1 cellular context compared by ENCODE assay signal in the genomic region with DNA sequence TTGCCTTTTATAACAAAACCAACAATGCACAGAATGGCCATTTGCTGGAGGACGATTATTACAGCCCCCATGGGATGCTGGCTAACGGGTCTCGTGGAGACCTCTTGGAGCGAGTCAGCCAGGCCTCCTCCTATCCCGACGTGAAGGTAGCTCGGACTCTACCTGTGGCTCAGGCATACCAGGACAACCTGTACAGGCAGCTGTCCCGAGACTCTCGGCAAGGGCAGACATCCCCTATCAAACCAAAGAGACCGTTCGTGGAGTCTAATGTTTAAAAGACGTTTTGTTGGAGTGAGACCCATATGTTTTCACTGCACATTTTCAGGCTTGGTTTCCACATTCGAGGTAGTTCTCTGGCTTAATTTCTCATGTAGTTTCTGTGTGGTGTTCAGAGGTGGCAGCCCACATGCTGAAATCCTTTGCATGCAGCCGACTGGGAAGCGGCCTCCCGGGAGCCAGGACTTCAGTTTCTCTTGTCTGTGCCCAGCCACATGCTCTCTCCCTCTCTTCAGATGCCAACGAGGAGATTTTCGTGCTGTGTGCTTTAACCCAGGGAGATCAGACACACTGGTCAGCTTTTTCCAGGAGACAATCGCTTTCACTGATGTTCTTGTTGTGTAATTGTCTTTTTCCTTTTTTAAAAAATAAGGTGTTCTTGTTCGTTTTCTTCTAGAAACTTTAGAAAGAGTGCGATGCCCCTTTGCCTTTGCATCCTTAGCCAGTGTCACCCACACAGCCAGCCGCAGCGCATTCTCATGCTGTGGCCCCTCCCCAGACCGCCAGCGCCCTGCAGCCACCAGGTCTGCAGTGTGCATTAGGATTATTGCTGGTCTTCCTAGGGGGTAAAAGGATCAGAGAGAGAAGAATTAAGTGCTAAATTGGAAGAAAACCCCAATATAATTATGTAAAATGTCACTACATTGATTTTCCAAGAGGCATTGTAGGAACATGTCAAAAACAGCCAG.
TF ChIP-seq lines count a peak whose summit lies in the region.

No MANE protein-coding gene starts in this region.

TF ChIP-seq in SK-N-SH, 30 proteins besides CTCF, POLR2A, EP300 and RAD21 (continued from another document):
- TF ChIP-seq, protein P1, sequence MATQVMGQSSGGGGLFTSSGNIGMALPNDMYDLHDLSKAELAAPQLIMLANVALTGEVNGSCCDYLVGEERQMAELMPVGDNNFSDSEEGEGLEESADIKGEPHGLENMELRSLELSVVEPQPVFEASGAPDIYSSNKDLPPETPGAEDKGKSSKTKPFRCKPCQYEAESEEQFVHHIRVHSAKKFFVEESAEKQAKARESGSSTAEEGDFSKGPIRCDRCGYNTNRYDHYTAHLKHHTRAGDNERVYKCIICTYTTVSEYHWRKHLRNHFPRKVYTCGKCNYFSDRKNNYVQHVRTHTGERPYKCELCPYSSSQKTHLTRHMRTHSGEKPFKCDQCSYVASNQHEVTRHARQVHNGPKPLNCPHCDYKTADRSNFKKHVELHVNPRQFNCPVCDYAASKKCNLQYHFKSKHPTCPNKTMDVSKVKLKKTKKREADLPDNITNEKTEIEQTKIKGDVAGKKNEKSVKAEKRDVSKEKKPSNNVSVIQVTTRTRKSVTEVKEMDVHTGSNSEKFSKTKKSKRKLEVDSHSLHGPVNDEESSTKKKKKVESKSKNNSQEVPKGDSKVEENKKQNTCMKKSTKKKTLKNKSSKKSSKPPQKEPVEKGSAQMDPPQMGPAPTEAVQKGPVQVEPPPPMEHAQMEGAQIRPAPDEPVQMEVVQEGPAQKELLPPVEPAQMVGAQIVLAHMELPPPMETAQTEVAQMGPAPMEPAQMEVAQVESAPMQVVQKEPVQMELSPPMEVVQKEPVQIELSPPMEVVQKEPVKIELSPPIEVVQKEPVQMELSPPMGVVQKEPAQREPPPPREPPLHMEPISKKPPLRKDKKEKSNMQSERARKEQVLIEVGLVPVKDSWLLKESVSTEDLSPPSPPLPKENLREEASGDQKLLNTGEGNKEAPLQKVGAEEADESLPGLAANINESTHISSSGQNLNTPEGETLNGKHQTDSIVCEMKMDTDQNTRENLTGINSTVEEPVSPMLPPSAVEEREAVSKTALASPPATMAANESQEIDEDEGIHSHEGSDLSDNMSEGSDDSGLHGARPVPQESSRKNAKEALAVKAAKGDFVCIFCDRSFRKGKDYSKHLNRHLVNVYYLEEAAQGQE (IDR thresholded peaks at IDR 0.05; ENCODE audit: low read depth, low read length): no peak
- no peak for TF ChIP-seq CHD2 (IDR thresholded peaks at IDR 0.05; ENCODE audit: low read length, partially characterized antibody)
